In genomic region chr19:34288381-34288780, GRCh38 we compare ENCODE assay signal across 14 cellular contexts. TPM values are rescaled to one million over a fixed set of nuclear protein-coding genes. Genes with fewer than 3 reads are reported as not detected.
A peak's percentile ranks its signal among the peaks of the same experiment; 100 is the strongest.
DNase-seq lines count a peak whose midpoint lies in the region; ATAC-seq and TF ChIP-seq lines count a peak whose summit lies in the region.
"Had no signal": no experiment of that assay in that cellular context is flagged by ENCODE, and none has a peak within 500 bp of the region (broad histone marks: within the 10 kb centered on the region; RNA-seq: fewer than 3 reads in every experiment).

No MANE protein-coding gene starts in this region.

- H3K27me3 Mint-ChIP-seq in activated T-cell treated with anti-CD3 and anti-CD28 coated beads, Interleukin-2, amount 50 U/mL, for 24 hours, result no peaks in the 10 kb centered on the region
- H3K27me3 Mint-ChIP-seq in activated naive CD8-positive, alpha-beta T cell treated with anti-CD3 and anti-CD28 coated beads, Interleukin-2, amount 10 ng/mL, durations not matched to agents 7 days and 5 days, result no peaks in the 10 kb centered on the region
- H3K27me3 Mint-ChIP-seq in stimulated activated memory B cell treated with anti-CD40 and anti-IgM and Interleukin-4, amounts not matched to agents 10 μg/mL and 1 μg/mL and 100 μg/mL, for 72 hours, result no peaks in the 10 kb centered on the region
- H3K27me3 Mint-ChIP-seq: CD4-positive, alpha-beta T cell had no signal

- DNase-seq in activated T-cell treated with anti-CD3 and anti-CD28 coated beads, Interleukin-2, amount 50 U/mL, for 24 hours, result no peak
- no peak for DNase-seq in activated T-cell treated with anti-CD3 and anti-CD28 coated beads, Interleukin-2, amount 50 U/mL, for 1 hour
- DNase-seq in OCI-LY7 (ENCODE audit: low spot score) (no peak), AML-193 (lab: John Stamatoyannopoulos, UW) (no peak)
- DNase-seq in activated naive CD8-positive, alpha-beta T cell treated with anti-CD3 and anti-CD28 coated beads, Interleukin-2, amount 10 ng/mL, durations not matched to agents 7 days and 5 days, result no peak
- DNase-seq: CD4-positive, alpha-beta T cell; DND-41; GDM1; GOT3; NCI-H1436 treated with DMSO at 0.1 percent for 48 hours; NCI-H2081; NCI-H510A treated with DMSO at 0.1 percent for 48 hours had no signal

- peaks cover 20% of the 10 kb centered on the region for H3K36me3 Mint-ChIP-seq in activated T-cell treated with anti-CD3 and anti-CD28 coated beads, Interleukin-2, amount 50 U/mL, for 24 hours (ENCODE audit: low read depth)
- no peaks in the 10 kb centered on the region for H3K36me3 Mint-ChIP-seq in activated naive CD8-positive, alpha-beta T cell treated with anti-CD3 and anti-CD28 coated beads, Interleukin-2, amount 10 ng/mL, durations not matched to agents 7 days and 5 days
- H3K36me3 Mint-ChIP-seq in stimulated activated memory B cell treated with anti-CD40 and anti-IgM and Interleukin-4, amounts not matched to agents 10 μg/mL and 1 μg/mL and 100 μg/mL, for 72 hours, result no peaks in the 10 kb centered on the region

- no peaks in the 10 kb centered on the region for H3K9me3 ChIP-seq in OCI-LY7 (ENCODE audit: low read length)

- BruUV-seq in OCI-LY7 (replicated peaks; lab: Mats Ljungman, UMichigan), result no TSS peak

- peaks cover 19% of the 10 kb centered on the region for H3K4me1 ChIP-seq in OCI-LY7 (ENCODE audit: insufficient read depth, low read length, poor library complexity, severe bottlenecking)

- no peaks in the 10 kb centered on the region for H3K36me3 ChIP-seq in OCI-LY7 (ENCODE audit: insufficient read depth, low read length)

- H3K27ac ChIP-seq in OCI-LY7 (ENCODE audit: low read depth, low read length, poor library complexity, severe bottlenecking), result peak overlapping the region; percentile 20

- H3K79me2 ChIP-seq in OCI-LY7 (ENCODE audit: insufficient read depth, low read depth, low read length), result no peaks in the 10 kb centered on the region

- peak overlapping the region; percentile 46; the same call in 1 of the 2 replicates for H3K4me2 ChIP-seq in OCI-LY7 (ENCODE audit: low read length)

- CTCF ChIA-PET in OCI-LY7 (lab: Charles Lee; ENCODE audit: unreplicated experiment), result no interaction called here

- no peaks in the 10 kb centered on the region for H4K20me1 ChIP-seq in OCI-LY7 (ENCODE audit: insufficient read depth, low read length)

- H3K9me3 Mint-ChIP-seq in activated T-cell treated with anti-CD3 and anti-CD28 coated beads, Interleukin-2, amount 50 U/mL, for 24 hours, result no peaks in the 10 kb centered on the region
- peaks cover 2% of the 10 kb centered on the region for H3K9me3 Mint-ChIP-seq in activated naive CD8-positive, alpha-beta T cell treated with anti-CD3 and anti-CD28 coated beads, Interleukin-2, amount 10 ng/mL, durations not matched to agents 7 days and 5 days
- no peaks in the 10 kb centered on the region for H3K9me3 Mint-ChIP-seq in stimulated activated memory B cell treated with anti-CD40 and anti-IgM and Interleukin-4, amounts not matched to agents 10 μg/mL and 1 μg/mL and 100 μg/mL, for 72 hours
- H3K9me3 Mint-ChIP-seq: CD4-positive, alpha-beta T cell had no signal

- peaks cover 23% of the 10 kb centered on the region for H3K4me1 Mint-ChIP-seq in activated T-cell treated with anti-CD3 and anti-CD28 coated beads, Interleukin-2, amount 50 U/mL, for 24 hours (ENCODE audit: low read depth)
- peaks cover 11% of the 10 kb centered on the region for H3K4me1 Mint-ChIP-seq in activated naive CD8-positive, alpha-beta T cell treated with anti-CD3 and anti-CD28 coated beads, Interleukin-2, amount 10 ng/mL, durations not matched to agents 7 days and 5 days
- peaks cover 14% of the 10 kb centered on the region for H3K4me1 Mint-ChIP-seq in stimulated activated memory B cell treated with anti-CD40 and anti-IgM and Interleukin-4, amounts not matched to agents 10 μg/mL and 1 μg/mL and 100 μg/mL, for 72 hours

- H3K27ac Mint-ChIP-seq in activated T-cell treated with anti-CD3 and anti-CD28 coated beads, Interleukin-2, amount 50 U/mL, for 24 hours, result peak overlapping the region; percentile 73
- H3K27ac Mint-ChIP-seq in activated naive CD8-positive, alpha-beta T cell treated with anti-CD3 and anti-CD28 coated beads, Interleukin-2, amount 10 ng/mL, durations not matched to agents 7 days and 5 days, result peak overlapping the region; percentile 19
- H3K27ac Mint-ChIP-seq in stimulated activated memory B cell treated with anti-CD40 and anti-IgM and Interleukin-4, amounts not matched to agents 10 μg/mL and 1 μg/mL and 100 μg/mL, for 72 hours, result peak overlapping the region; percentile 35

- H3K9me2 ChIP-seq in OCI-LY7 (ENCODE audit: insufficient read depth, low read length), result no peaks in the 10 kb centered on the region

- no peak for TF ChIP-seq CTCF in OCI-LY7 (conservative IDR thresholded peaks at IDR 0.05; ENCODE audit: low read length)

- H2AFZ ChIP-seq in OCI-LY7 (ENCODE audit: low read length), result no peak overlapping the region

- intact Hi-C loops in OCI-LY7 (cut with micrococcal nuclease; ENCODE audit: unreplicated experiment), result no loop called here

- H3K4me3 ChIP-seq in OCI-LY7 (ENCODE audit: low read depth, low read length, poor library complexity, severe bottlenecking), result no peak overlapping the region

- no peak overlapping the region for H3K4me3 Mint-ChIP-seq in activated T-cell treated with anti-CD3 and anti-CD28 coated beads, Interleukin-2, amount 50 U/mL, for 24 hours
- H3K4me3 Mint-ChIP-seq in activated naive CD8-positive, alpha-beta T cell treated with anti-CD3 and anti-CD28 coated beads, Interleukin-2, amount 10 ng/mL, durations not matched to agents 7 days and 5 days, result peak overlapping the region; percentile 30
- H3K4me3 Mint-ChIP-seq in stimulated activated memory B cell treated with anti-CD40 and anti-IgM and Interleukin-4, amounts not matched to agents 10 μg/mL and 1 μg/mL and 100 μg/mL, for 72 hours, result no peak overlapping the region
- H3K4me3 Mint-ChIP-seq: CD4-positive, alpha-beta T cell had no signal

- POLR2A ChIA-PET in OCI-LY7 (lab: Charles Lee), result interaction anchor here (1.4 kb wide), 1 partner anchor 18 kb away, joined by 5 read pairs; no protein-coding TSS in a partner anchor
- POLR2A ChIA-PET in activated naive CD8-positive, alpha-beta T cell treated with anti-CD3 and anti-CD28 coated beads, Interleukin-2, amount 10 ng/mL, durations not matched to agents 7 days and 5 days (lab: Charles Lee), result no interaction called here

- ATAC-seq in activated naive CD8-positive, alpha-beta T cell treated with anti-CD3 and anti-CD28 coated beads, Interleukin-2, amount 10 ng/mL, durations not matched to agents 7 days and 5 days (ENCODE audit: low read depth), result no peak
- peak; percentile 91 for ATAC-seq in stimulated activated memory B cell treated with anti-CD40 and anti-IgM and Interleukin-4, amounts not matched to agents 10 μg/mL and 1 μg/mL and 100 μg/mL, for 72 hours
- ATAC-seq in HG03097 (IDR thresholded peaks at IDR 0.05; ENCODE audit: low FRiP score, unreplicated experiment), result no peak

RNA-seq across cellular contexts. Expression of gene GARRE1, which starts 34.0 kb away (rescaled TPM):
- total RNA-seq in OCI-LY7 (2014; rRNA removed; shearing (Covaris generic)), result 11.1 and 15.4 TPM in 2 replicates
- total RNA-seq in OCI-LY7 (2022), result 18.8 and 19.8 TPM in 2 replicates
- total RNA-seq in activated naive CD8-positive, alpha-beta T cell treated with anti-CD3 and anti-CD28 coated beads, Interleukin-2, amount 10 ng/mL, durations not matched to agents 7 days and 5 days, result 10 to 100 TPM; 17.7 to 19.4 TPM

Comparison
In these comparisons a context has a peak if more than half of its experiments do, and no peak if none do; other contexts are left out.
1. H3K27ac Mint-ChIP-seq: peak in every context shown above with its lines; median percentile 73 in activated T-cell treated with anti-CD3 and anti-CD28 coated beads, Interleukin-2, amount 50 U/mL, for 24 hours; 35 in stimulated activated memory B cell treated with anti-CD40 and anti-IgM and Interleukin-4, amounts not matched to agents 10 μg/mL and 1 μg/mL and 100 μg/mL, for 72 hours; 19 in activated naive CD8-positive, alpha-beta T cell treated with anti-CD3 and anti-CD28 coated beads, Interleukin-2, amount 10 ng/mL, durations not matched to agents 7 days and 5 days.